2 cellular contexts compared by ENCODE assay signal in the genomic region with DNA sequence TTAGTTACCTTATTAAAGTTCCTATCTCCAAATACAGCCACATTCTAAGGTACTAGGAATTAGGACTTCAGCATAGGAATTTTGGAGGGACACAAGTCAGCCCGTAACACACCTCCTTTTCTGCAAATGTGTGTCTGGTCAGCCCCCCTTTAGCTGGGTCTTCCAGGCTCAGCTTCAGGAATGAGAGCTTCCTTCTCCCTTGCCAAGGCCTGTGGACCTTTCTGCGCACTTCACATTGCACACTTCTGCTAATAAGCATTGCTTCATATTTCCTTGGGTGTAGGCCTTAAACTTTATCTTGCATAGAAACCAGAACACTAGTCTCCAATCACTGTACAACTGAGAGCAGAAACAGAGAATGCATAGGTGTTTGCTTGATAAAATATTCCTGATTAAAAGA.
TF ChIP-seq lines count a peak whose summit lies in the region.

No MANE protein-coding gene starts in this region.

TF ChIP-seq in SK-N-SH, 30 proteins besides CTCF, POLR2A, EP300 and RAD21 (continued from another document):
- TF ChIP-seq, protein P1, sequence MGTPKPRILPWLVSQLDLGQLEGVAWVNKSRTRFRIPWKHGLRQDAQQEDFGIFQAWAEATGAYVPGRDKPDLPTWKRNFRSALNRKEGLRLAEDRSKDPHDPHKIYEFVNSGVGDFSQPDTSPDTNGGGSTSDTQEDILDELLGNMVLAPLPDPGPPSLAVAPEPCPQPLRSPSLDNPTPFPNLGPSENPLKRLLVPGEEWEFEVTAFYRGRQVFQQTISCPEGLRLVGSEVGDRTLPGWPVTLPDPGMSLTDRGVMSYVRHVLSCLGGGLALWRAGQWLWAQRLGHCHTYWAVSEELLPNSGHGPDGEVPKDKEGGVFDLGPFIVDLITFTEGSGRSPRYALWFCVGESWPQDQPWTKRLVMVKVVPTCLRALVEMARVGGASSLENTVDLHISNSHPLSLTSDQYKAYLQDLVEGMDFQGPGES (IDR thresholded peaks at IDR 0.05; ENCODE audit: low read depth, low read length), result no peak
- TF ChIP-seq, protein P2, sequence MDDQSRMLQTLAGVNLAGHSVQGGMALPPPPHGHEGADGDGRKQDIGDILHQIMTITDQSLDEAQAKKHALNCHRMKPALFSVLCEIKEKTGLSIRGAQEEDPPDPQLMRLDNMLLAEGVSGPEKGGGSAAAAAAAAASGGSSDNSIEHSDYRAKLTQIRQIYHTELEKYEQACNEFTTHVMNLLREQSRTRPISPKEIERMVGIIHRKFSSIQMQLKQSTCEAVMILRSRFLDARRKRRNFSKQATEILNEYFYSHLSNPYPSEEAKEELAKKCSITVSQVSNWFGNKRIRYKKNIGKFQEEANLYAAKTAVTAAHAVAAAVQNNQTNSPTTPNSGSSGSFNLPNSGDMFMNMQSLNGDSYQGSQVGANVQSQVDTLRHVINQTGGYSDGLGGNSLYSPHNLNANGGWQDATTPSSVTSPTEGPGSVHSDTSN (IDR thresholded peaks at IDR 0.05), result no peak

TF ChIP-seq in SK-N-SH treated with all-trans-retinoic acid at 6 μM for 48 hours, 23 proteins besides CTCF, POLR2A, EP300 and RAD21 (continued from another document):
- TF ChIP-seq RARB (CRISPR knock-in tag; IDR thresholded peaks at IDR 0.05), result no peak
- TF ChIP-seq GLIS3 (CRISPR knock-in tag; IDR thresholded peaks at IDR 0.05), result no peak
- TF ChIP-seq ISL1 (CRISPR knock-in tag; IDR thresholded peaks at IDR 0.05), result no peak
- TF ChIP-seq, protein P3, sequence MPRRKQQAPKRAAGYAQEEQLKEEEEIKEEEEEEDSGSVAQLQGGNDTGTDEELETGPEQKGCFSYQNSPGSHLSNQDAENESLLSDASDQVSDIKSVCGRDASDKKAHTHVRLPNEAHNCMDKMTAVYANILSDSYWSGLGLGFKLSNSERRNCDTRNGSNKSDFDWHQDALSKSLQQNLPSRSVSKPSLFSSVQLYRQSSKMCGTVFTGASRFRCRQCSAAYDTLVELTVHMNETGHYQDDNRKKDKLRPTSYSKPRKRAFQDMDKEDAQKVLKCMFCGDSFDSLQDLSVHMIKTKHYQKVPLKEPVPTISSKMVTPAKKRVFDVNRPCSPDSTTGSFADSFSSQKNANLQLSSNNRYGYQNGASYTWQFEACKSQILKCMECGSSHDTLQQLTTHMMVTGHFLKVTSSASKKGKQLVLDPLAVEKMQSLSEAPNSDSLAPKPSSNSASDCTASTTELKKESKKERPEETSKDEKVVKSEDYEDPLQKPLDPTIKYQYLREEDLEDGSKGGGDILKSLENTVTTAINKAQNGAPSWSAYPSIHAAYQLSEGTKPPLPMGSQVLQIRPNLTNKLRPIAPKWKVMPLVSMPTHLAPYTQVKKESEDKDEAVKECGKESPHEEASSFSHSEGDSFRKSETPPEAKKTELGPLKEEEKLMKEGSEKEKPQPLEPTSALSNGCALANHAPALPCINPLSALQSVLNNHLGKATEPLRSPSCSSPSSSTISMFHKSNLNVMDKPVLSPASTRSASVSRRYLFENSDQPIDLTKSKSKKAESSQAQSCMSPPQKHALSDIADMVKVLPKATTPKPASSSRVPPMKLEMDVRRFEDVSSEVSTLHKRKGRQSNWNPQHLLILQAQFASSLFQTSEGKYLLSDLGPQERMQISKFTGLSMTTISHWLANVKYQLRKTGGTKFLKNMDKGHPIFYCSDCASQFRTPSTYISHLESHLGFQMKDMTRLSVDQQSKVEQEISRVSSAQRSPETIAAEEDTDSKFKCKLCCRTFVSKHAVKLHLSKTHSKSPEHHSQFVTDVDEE (CRISPR knock-in tag; IDR thresholded peaks at IDR 0.05), result no peak
- TF ChIP-seq, protein P4, sequence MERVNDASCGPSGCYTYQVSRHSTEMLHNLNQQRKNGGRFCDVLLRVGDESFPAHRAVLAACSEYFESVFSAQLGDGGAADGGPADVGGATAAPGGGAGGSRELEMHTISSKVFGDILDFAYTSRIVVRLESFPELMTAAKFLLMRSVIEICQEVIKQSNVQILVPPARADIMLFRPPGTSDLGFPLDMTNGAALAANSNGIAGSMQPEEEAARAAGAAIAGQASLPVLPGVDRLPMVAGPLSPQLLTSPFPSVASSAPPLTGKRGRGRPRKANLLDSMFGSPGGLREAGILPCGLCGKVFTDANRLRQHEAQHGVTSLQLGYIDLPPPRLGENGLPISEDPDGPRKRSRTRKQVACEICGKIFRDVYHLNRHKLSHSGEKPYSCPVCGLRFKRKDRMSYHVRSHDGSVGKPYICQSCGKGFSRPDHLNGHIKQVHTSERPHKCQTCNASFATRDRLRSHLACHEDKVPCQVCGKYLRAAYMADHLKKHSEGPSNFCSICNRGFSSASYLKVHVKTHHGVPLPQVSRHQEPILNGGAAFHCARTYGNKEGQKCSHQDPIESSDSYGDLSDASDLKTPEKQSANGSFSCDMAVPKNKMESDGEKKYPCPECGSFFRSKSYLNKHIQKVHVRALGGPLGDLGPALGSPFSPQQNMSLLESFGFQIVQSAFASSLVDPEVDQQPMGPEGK (CRISPR knock-in tag; IDR thresholded peaks at IDR 0.05; ENCODE audit: borderline replicate concordance), result no peak
- no peak for TF ChIP-seq ZNF70 (CRISPR knock-in tag; IDR thresholded peaks at IDR 0.05)
- TF ChIP-seq ZFP30 (CRISPR knock-in tag; IDR thresholded peaks at IDR 0.05), result no peak
- TF ChIP-seq CSDC2 (CRISPR knock-in tag; IDR thresholded peaks at IDR 0.05), result no peak
- no peak for TF ChIP-seq TCF4 (CRISPR knock-in tag; IDR thresholded peaks at IDR 0.05; ENCODE audit: borderline replicate concordance)
- TF ChIP-seq OSR1 (CRISPR knock-in tag; IDR thresholded peaks at IDR 0.05), result no peak
- no peak for TF ChIP-seq BACH2 (CRISPR knock-in tag; IDR thresholded peaks at IDR 0.05; ENCODE audit: borderline replicate concordance)
- TF ChIP-seq ZNF8 (CRISPR knock-in tag; IDR thresholded peaks at IDR 0.05), result no peak
- TF ChIP-seq ESRRG (CRISPR knock-in tag; IDR thresholded peaks at IDR 0.05), result no peak
- TF ChIP-seq SNAI2 (CRISPR knock-in tag; IDR thresholded peaks at IDR 0.05), result no peak
- no peak for TF ChIP-seq TOX (CRISPR knock-in tag; IDR thresholded peaks at IDR 0.05; ENCODE audit: borderline replicate concordance)
- no peak for TF ChIP-seq ZNF565 (CRISPR knock-in tag; conservative IDR thresholded peaks at IDR 0.05; ENCODE audit: low read depth)
